ENCODE assay signal across 24 cellular contexts in genomic region chr7:39333701-39334100, GRCh38.
"Had no signal": no experiment of that assay in that cellular context is flagged by ENCODE, and none has a peak within 500 bp of the region (broad histone marks: within the 10 kb centered on the region; RNA-seq: fewer than 3 reads in every experiment).

No MANE protein-coding gene starts in this region.

- H3K27me3 ChIP-seq: ovary, right atrium auricular region, right lobe of liver, stomach, suprapubic skin, tibial artery, upper lobe of right lung had no signal

- H3K4me1 ChIP-seq: heart left ventricle, left ventricle myocardium inferior, right atrium auricular region, right lobe of liver, stomach, suprapubic skin, tibial artery, upper lobe of right lung had no signal

- H3K4me2 ChIP-seq: smooth muscle cell had no signal

- H3K27ac ChIP-seq: heart left ventricle, left ventricle myocardium inferior, ovary, right atrium auricular region, right lobe of liver, stomach, suprapubic skin, thoracic aorta, tibial artery, upper lobe of right lung had no signal

- H3K4me3 Mint-ChIP-seq: mesothelial cell of epicardium; natural killer cell treated with Interleukin-12 subunit alpha and Interleukin-12 subunit beta and Interleukin-15 and Interleukin-18, amount 100 ng/mL, for 72 hours; stimulated activated naive B cell treated with anti-CD40 and anti-IgM and Interleukin-4, amounts not matched to agents 10 μg/mL and 1 μg/mL and 100 μg/mL, for 72 hours had no signal

- H3K36me3 Mint-ChIP-seq: mesothelial cell of epicardium; naive B cell; natural killer cell treated with Interleukin-12 subunit alpha and Interleukin-12 subunit beta and Interleukin-15 and Interleukin-18, amount 100 ng/mL, for 72 hours; stimulated activated naive B cell treated with anti-CD40 and anti-IgM and Interleukin-4, amounts not matched to agents 10 μg/mL and 1 μg/mL and 100 μg/mL, for 72 hours had no signal

- H3K4me1 Mint-ChIP-seq: naive B cell had no signal

- H3K27ac Mint-ChIP-seq: mesothelial cell of epicardium; naive B cell; natural killer cell treated with Interleukin-12 subunit alpha and Interleukin-12 subunit beta and Interleukin-15 and Interleukin-18, amount 100 ng/mL, for 72 hours; progenitor cell of endocrine pancreas; stimulated activated naive B cell treated with anti-CD40 and anti-IgM and Interleukin-4, amounts not matched to agents 10 μg/mL and 1 μg/mL and 100 μg/mL, for 72 hours had no signal

- H3K27me3 Mint-ChIP-seq: naive B cell; stimulated activated naive B cell treated with anti-CD40 and anti-IgM and Interleukin-4, amounts not matched to agents 10 μg/mL and 1 μg/mL and 100 μg/mL, for 72 hours had no signal

- ATAC-seq: heart left ventricle; natural killer cell treated with Interleukin-12 subunit alpha and Interleukin-12 subunit beta and Interleukin-15 and Interleukin-18, amount 100 ng/mL, for 72 hours; right lobe of liver; stimulated activated naive B cell treated with anti-CD40 and anti-IgM and Interleukin-4, amounts not matched to agents 10 μg/mL and 1 μg/mL and 100 μg/mL, for 72 hours; stimulated activated naive CD8-positive, alpha-beta T cell treated with anti-CD3 and anti-CD28 coated beads, Interleukin-15, Interleukin-2, amounts not matched to agents 100 U/mL and 50 U/mL, for 24 hours; upper lobe of right lung had no signal

- H3K36me3 ChIP-seq: heart left ventricle, left ventricle myocardium inferior, ovary, right atrium auricular region, right lobe of liver, stomach, suprapubic skin, thoracic aorta, tibial artery, upper lobe of right lung had no signal

- DNase-seq: heart left ventricle; hypothalamus; islet precursor cell; left ventricle myocardium inferior; mesendoderm; naive B cell; ovary; right lobe of liver; stimulated activated CD4-positive, alpha-beta T cell treated with anti-CD3 and anti-CD28 coated beads, Interleukin-2, amount 100 ng/mL, for 24 hours; stimulated activated CD4-positive, alpha-beta T cell treated with anti-CD3 and anti-CD28 coated beads, Interleukin-4, amount 100 ng/mL, for 1 hour; stimulated activated naive B cell treated with anti-CD40 and anti-IgM and Interleukin-4, amounts not matched to agents 10 μg/mL and 1 μg/mL and 100 μg/mL, for 72 hours; stimulated activated naive CD8-positive, alpha-beta T cell treated with anti-CD3 and anti-CD28 coated beads, Interleukin-15, Interleukin-2, amounts not matched to agents 100 U/mL and 50 U/mL, for 24 hours; stomach; tibial artery; trophoblast cell; upper lobe of right lung had no signal

- H3K9me3 ChIP-seq: heart left ventricle, left ventricle myocardium inferior, ovary, right atrium auricular region, right lobe of liver, stomach, suprapubic skin, thoracic aorta, tibial artery, upper lobe of right lung had no signal

- H3K9me3 Mint-ChIP-seq: mesothelial cell of epicardium; naive B cell; natural killer cell treated with Interleukin-12 subunit alpha and Interleukin-12 subunit beta and Interleukin-15 and Interleukin-18, amount 100 ng/mL, for 72 hours; stimulated activated naive B cell treated with anti-CD40 and anti-IgM and Interleukin-4, amounts not matched to agents 10 μg/mL and 1 μg/mL and 100 μg/mL, for 72 hours had no signal

- H3K4me3 ChIP-seq: heart left ventricle, left ventricle myocardium inferior, lung, ovary, right atrium auricular region, right lobe of liver, smooth muscle cell, stomach, suprapubic skin, thoracic aorta, tibial artery, upper lobe of right lung had no signal
